1 cellular context compared by ENCODE assay signal in genomic region chrX:123851010-123851409, GRCh38.
TF ChIP-seq lines count a peak whose summit lies in the region.

No MANE protein-coding gene starts in this region.

TF ChIP-seq in K562, 482 proteins besides CTCF, POLR2A, EP300 and RAD21 (continued from another document):
- TF ChIP-seq RERE (CRISPR knock-in tag; IDR thresholded peaks at IDR 0.05; ENCODE audit: borderline replicate concordance) = no peak
- TF ChIP-seq SMARCE1 (IDR thresholded peaks at IDR 0.05) = peak; percentile 21; the same call in 1 of the 2 replicates
TF ChIP-seq in K562: peak in this region for 2.
